Comparison of ENCODE assay signal across 13 cellular contexts in genomic region chr3:101216710-101217457, GRCh38.
DNase-seq lines count a peak whose midpoint lies in the region; ATAC-seq and TF ChIP-seq lines count a peak whose summit lies in the region.
"Had no signal": no experiment of that assay in that cellular context is flagged by ENCODE, and none has a peak within 500 bp of the region (broad histone marks: within the 10 kb centered on the region; RNA-seq: fewer than 3 reads in every experiment).

No MANE protein-coding gene starts in this region.

- H3K27ac ChIP-seq in lung (ENCODE audit: low read depth in 1 of 2, low read length in 1 of 2), result no peak overlapping the region
- H3K27ac ChIP-seq: BLaER1 treated with 17β-estradiol and CSF1 and Interleukin-3, amounts not matched to agents 10 nM and 100 nM; esophagus squamous epithelium had no signal

- H3K27me3 ChIP-seq in lung (ENCODE audit: control insufficient read depth, insufficient read depth), result no peaks in the 10 kb centered on the region
- H3K27me3 ChIP-seq: BLaER1 treated with 17β-estradiol and CSF1 and Interleukin-3, amounts not matched to agents 10 nM and 100 nM; esophagus squamous epithelium had no signal

- in situ Hi-C loops in astrocyte of the spinal cord (cut with HindIII; ENCODE audit: low sequenced_read_pairs), result no loop called here

- no peaks in the 10 kb centered on the region for H3K36me3 ChIP-seq in lung (ENCODE audit: control insufficient read depth in 2 of 2, insufficient read depth in 2 of 2, low read length in 2 of 2)
- H3K36me3 ChIP-seq: esophagus squamous epithelium had no signal

- H3K4me1 ChIP-seq in lung (ENCODE audit: control insufficient read depth in 2 of 2, insufficient read depth in 2 of 2, low read length in 2 of 2), result no peaks in the 10 kb centered on the region
- H3K4me1 ChIP-seq: esophagus squamous epithelium had no signal

- H3K4me3 ChIP-seq in astrocyte of the spinal cord (ENCODE audit: low read depth, low read length), result no peak overlapping the region
- H3K4me3 ChIP-seq in lung, result no peak overlapping the region
- H3K4me3 ChIP-seq: BLaER1 treated with 17β-estradiol and CSF1 and Interleukin-3, amounts not matched to agents 10 nM and 100 nM; esophagus squamous epithelium; smooth muscle cell had no signal

- ATAC-seq in HG03175 (IDR thresholded peaks at IDR 0.05; ENCODE audit: unreplicated experiment) (peak; percentile 56), lung (ENCODE audit: insufficient read depth, low FRiP score) (peak; percentile 81)
- ATAC-seq: Panc1 had no signal

- 56 to 78% methylated on average over 3 of the region's 3 CpGs for WGBS in lung, 2 donors

- no peak for TF ChIP-seq CTCF in astrocyte of the spinal cord (IDR thresholded peaks at IDR 0.05; ENCODE audit: low read depth, low read length)
- no peak for TF ChIP-seq CTCF in lung (IDR thresholded peaks at IDR 0.05; ENCODE audit: control extremely low read depth, extremely low read depth)

- DNase-seq in AG08395 (ENCODE audit: low spot score) (peak; percentile 57), astrocyte of the spinal cord (ENCODE audit: low read depth, low spot score) (peak; percentile 29), lung (ENCODE audit: low spot score) (peak; percentile 58), NCI-H524 (lab: John Stamatoyannopoulos, UW) (no peak), NCI-H2227 treated with DMSO at 0.1 percent for 48 hours (lab: John Stamatoyannopoulos, UW) (no peak), ecto neural progenitor cell (ENCODE audit: low spot score) (no peak), NCI-H1048 (lab: John Stamatoyannopoulos, UW) (no peak)
- DNase-seq: esophagus squamous epithelium, NCI-H1092 treated with DMSO at 0.1 percent for 48 hours had no signal

- peaks cover 0 to 12% of the 10 kb centered on the region in 2 donors for H3K9me3 ChIP-seq in lung (ENCODE audit: control insufficient read depth in 2 of 2, insufficient read depth in 1 of 2, low read length in 1 of 2)

Comparison
In these comparisons a context has a peak if more than half of its experiments do, and no peak if none do; other contexts are left out.
1. DNase-seq: peak in AG08395 (single experiment), astrocyte of the spinal cord (single experiment) and lung (single experiment); none in NCI-H524 (0 of 2), NCI-H2227 treated with DMSO at 0.1 percent for 48 hours (single experiment), ecto neural progenitor cell (single experiment) and NCI-H1048 (single experiment).